25 cellular contexts compared by ENCODE assay signal in genomic region chr21:15687208-15687607, GRCh38. TPM values are rescaled to one million over a fixed set of nuclear protein-coding genes. Genes with fewer than 3 reads are reported as not detected.
A peak's percentile ranks its signal among the peaks of the same experiment; 100 is the strongest.
DNase-seq lines count a peak whose midpoint lies in the region; ATAC-seq, FAIRE-seq and TF ChIP-seq lines count a peak whose summit lies in the region.
"Had no signal": no experiment of that assay in that cellular context is flagged by ENCODE, and none has a peak within 500 bp of the region (broad histone marks: within the 10 kb centered on the region; RNA-seq: fewer than 3 reads in every experiment).

No MANE protein-coding gene starts in this region.

- H3K56ac ChIP-seq in IMR-90 (ENCODE audit: extremely low read depth, insufficient read depth, low read length), result no peak overlapping the region

- H2BK12ac ChIP-seq in mesenchymal stem cell (ENCODE audit: low read length in 2 of 2), result no peak overlapping the region

- H3K79me1 ChIP-seq in IMR-90 (ENCODE audit: low read depth in 1 of 2, low read length in 2 of 2) (no peaks in the 10 kb centered on the region), mesenchymal stem cell (replicated peaks; ENCODE audit: low read length, poor library complexity, severe bottlenecking) (no peaks in the 10 kb centered on the region)

- H3K27me3 ChIP-seq in IMR-90 (ENCODE audit: control insufficient read depth, insufficient read depth, low read length), result no peaks in the 10 kb centered on the region
- no peaks in the 10 kb centered on the region for H3K27me3 ChIP-seq in bronchial epithelial cell (ENCODE audit: control insufficient read depth, insufficient read depth, low read length)
- H3K27me3 ChIP-seq in mesenchymal stem cell (ENCODE audit: control insufficient read depth in 1 of 2, insufficient read depth in 1 of 2, low read length in 2 of 2), result no peaks in the 10 kb centered on the region
- no peaks in the 10 kb centered on the region for H3K27me3 ChIP-seq in adrenal gland

- DNase-seq in EH (ENCODE audit: low read depth), result peak; percentile 66
- peak; percentile 74 for DNase-seq in IMR-90
- peak; percentile 25 for DNase-seq in bronchial epithelial cell (ENCODE audit: low read depth)
- peak; percentile 72 for DNase-seq in mesenchymal stem cell
- DNase-seq in adrenal gland, result no peak
- no peak for DNase-seq in glutamatergic neuron
- no peak for DNase-seq in osteocyte (ENCODE audit: extremely low spot score, unreplicated experiment)
- no peak for DNase-seq in SHP77 (lab: John Stamatoyannopoulos, UW)
- DNase-seq: activated CD8-positive, alpha-beta memory T cell treated with anti-CD3 and anti-CD28 coated beads, Interleukin-2, amount 50 U/mL, for 4 hours; CD4-positive, alpha-beta T cell; cortex of kidney; mucosa of descending colon; NCI-H1417 treated with DMSO at 0.1 percent for 48 hours; NCI-H524; stimulated activated naive CD4-positive, alpha-beta T cell; T-helper 17 cell had no signal

- no peak overlapping the region for H3K4ac ChIP-seq in IMR-90 (ENCODE audit: low read depth, low read length)
- H3K4ac ChIP-seq in mesenchymal stem cell (ENCODE audit: low read depth in 1 of 2, low read length in 2 of 2), result no peak overlapping the region

- H4K8ac ChIP-seq in IMR-90 (ENCODE audit: low read depth in 2 of 2, low read length in 2 of 2) (no peak overlapping the region), mesenchymal stem cell (ENCODE audit: low read length) (no peak overlapping the region)

- H2BK5ac ChIP-seq in IMR-90 (ENCODE audit: low read depth, low read length, poor library complexity, severe bottlenecking), result no peak overlapping the region
- H2BK5ac ChIP-seq in mesenchymal stem cell (ENCODE audit: low read depth, low read length, poor library complexity, severe bottlenecking), result no peak overlapping the region

- H3K36me3 Mint-ChIP-seq in glutamatergic neuron (ENCODE audit: unreplicated experiment), result no peaks in the 10 kb centered on the region
- no peaks in the 10 kb centered on the region for H3K36me3 Mint-ChIP-seq in osteocyte (ENCODE audit: unreplicated experiment)
- H3K36me3 Mint-ChIP-seq: brain, IgD-negative memory B cell had no signal

- H3K4me1 Mint-ChIP-seq in glutamatergic neuron (ENCODE audit: low read depth, unreplicated experiment), result no peaks in the 10 kb centered on the region
- H3K4me1 Mint-ChIP-seq in osteocyte (ENCODE audit: unreplicated experiment), result peaks cover 50% of the 10 kb centered on the region
- H3K4me1 Mint-ChIP-seq: brain, neural crest cell had no signal

- H3K36me3 ChIP-seq in IMR-90 (ENCODE audit: control insufficient read depth, insufficient read depth, low read length) (no peaks in the 10 kb centered on the region), bronchial epithelial cell (ENCODE audit: control insufficient read depth, insufficient read depth, low read length) (no peaks in the 10 kb centered on the region), mesenchymal stem cell (ENCODE audit: control insufficient read depth in 1 of 2, insufficient read depth in 2 of 2, low read depth in 1 of 2, low read length in 2 of 2) (no peaks in the 10 kb centered on the region), adrenal gland (replicated peaks in 1 of 2) (no peaks in the 10 kb centered on the region)

- H2BK15ac ChIP-seq in IMR-90 (ENCODE audit: low read depth, low read length) (no peak overlapping the region), mesenchymal stem cell (ENCODE audit: low read depth, poor library complexity, severe bottlenecking) (no peak overlapping the region)

- no peak overlapping the region for H2AK5ac ChIP-seq in IMR-90 (ENCODE audit: low read depth, low read length)
- no peak overlapping the region for H2AK5ac ChIP-seq in mesenchymal stem cell (ENCODE audit: low read length, severe bottlenecking)

- TF ChIP-seq CTCF in IMR-90 (conservative IDR thresholded peaks at IDR 0.05; ENCODE audit: low read depth, low read length) (no peak), bronchial epithelial cell (IDR thresholded peaks at IDR 0.05; ENCODE audit: insufficient read depth, low read length, severe bottlenecking) (no peak), adrenal gland (IDR thresholded peaks at IDR 0.05) (no peak), glutamatergic neuron (IDR thresholded peaks at IDR 0.05; ENCODE audit: partially characterized antibody, unreplicated experiment) (no peak), osteocyte (IDR thresholded peaks at IDR 0.05) (no peak)

- BruUV-seq in IMR-90 (replicated peaks; lab: Mats Ljungman, UMichigan), result no TSS peak

- H3K9ac ChIP-seq in IMR-90 (ENCODE audit: low read depth, low read length) (no peak overlapping the region), mesenchymal stem cell (ENCODE audit: low read length) (no peak overlapping the region)

- H2BK120ac ChIP-seq in IMR-90 (ENCODE audit: low read depth, low read length) (no peak overlapping the region), mesenchymal stem cell (ENCODE audit: low read depth, low read length) (no peak overlapping the region)

- no peak overlapping the region for H3K4me2 ChIP-seq in IMR-90 (ENCODE audit: low read depth, low read length)
- H3K4me2 ChIP-seq in mesenchymal stem cell (ENCODE audit: low read length, poor library complexity, severe bottlenecking), result no peak overlapping the region

- H3K23ac ChIP-seq in IMR-90 (ENCODE audit: low read depth, low read length), result no peak overlapping the region
- no peak overlapping the region for H3K23ac ChIP-seq in mesenchymal stem cell (ENCODE audit: low read length in 2 of 2)

- H3K9me3 ChIP-seq in IMR-90 (ENCODE audit: control insufficient read depth, insufficient read depth, low read length), result peaks cover 13% of the 10 kb centered on the region
- H3K9me3 ChIP-seq in mesenchymal stem cell (ENCODE audit: control insufficient read depth, low read length), result peaks cover 18% of the 10 kb centered on the region
- H3K9me3 ChIP-seq in adrenal gland (replicated peaks in 1 of 3), result no peaks in the 10 kb centered on the region
- H3K9me3 ChIP-seq: mucosa of descending colon had no signal

- ATAC-seq in IMR-90 (ENCODE audit: low read depth), result peak; percentile 53
- ATAC-seq: T-helper 17 cell had no signal

- no peaks in the 10 kb centered on the region for H3K27me3 Mint-ChIP-seq in glutamatergic neuron (ENCODE audit: unreplicated experiment)
- H3K27me3 Mint-ChIP-seq in osteocyte (ENCODE audit: unreplicated experiment), result no peaks in the 10 kb centered on the region
- H3K27me3 Mint-ChIP-seq: brain; CD4-positive, alpha-beta T cell; IgD-negative memory B cell had no signal

- H4K20me1 ChIP-seq in IMR-90 (ENCODE audit: insufficient read depth, low read length), result no peaks in the 10 kb centered on the region

- H4K91ac ChIP-seq in IMR-90 (ENCODE audit: insufficient read depth, low read depth, low read length) (no peak overlapping the region), mesenchymal stem cell (ENCODE audit: low read length) (no peak overlapping the region)

- H3K14ac ChIP-seq in IMR-90 (replicated peaks; ENCODE audit: low read depth, low read length), result no peak overlapping the region
- H3K14ac ChIP-seq in mesenchymal stem cell (ENCODE audit: low read length in 2 of 2), result no peak overlapping the region

- H3K9me1 ChIP-seq in IMR-90 (ENCODE audit: insufficient read depth, low read length), result 0 out of 2 replicates have a peak, but pooled peaks cover under 1% of the 10 kb centered on the region

- TF ChIP-seq POLR2A in IMR-90 (IDR thresholded peaks at IDR 0.05; ENCODE audit: low read depth, low read length), result no peak
- no peak for TF ChIP-seq POLR2A in adrenal gland (IDR thresholded peaks at IDR 0.05)

- H3K4me1 ChIP-seq in IMR-90 (ENCODE audit: control insufficient read depth, insufficient read depth, low read length) (peaks cover 7% of the 10 kb centered on the region), mesenchymal stem cell (ENCODE audit: control insufficient read depth, insufficient read depth, low read depth, low read length) (peaks cover 1% of the 10 kb centered on the region), adrenal gland (replicated peaks in 1 of 2) (no peaks in the 10 kb centered on the region)

- H3K18ac ChIP-seq in IMR-90 (ENCODE audit: low read depth, low read length), result no peak overlapping the region
- no peak overlapping the region for H3K18ac ChIP-seq in mesenchymal stem cell (ENCODE audit: low read depth in 1 of 2, low read length in 2 of 2)

- TF ChIP-seq RAD21 in IMR-90 (IDR thresholded peaks at IDR 0.05; ENCODE audit: low read length), result no peak

- H3K4me3 Mint-ChIP-seq in glutamatergic neuron (ENCODE audit: unreplicated experiment) (no peak overlapping the region), osteocyte (ENCODE audit: unreplicated experiment) (no peak overlapping the region)
- H3K4me3 Mint-ChIP-seq: brain; CD4-positive, alpha-beta T cell; IgD-negative memory B cell; neural crest cell; T-helper 17 cell had no signal

- FAIRE-seq in bronchial epithelial cell (lab: Jason Lieb, UNC), result no peak
- FAIRE-seq: endometrium, islet of Langerhans, RCC 7860 had no signal

- WGBS in IMR-90 (ENCODE audit: extremely low coverage in 2 of 2, insufficient read length in 1 of 2), 2 experiments, result no CpG with 5 or more reads among the region's 3 CpGs
- 6% methylated on average over 2 of the region's 3 CpGs for WGBS in mesenchymal stem cell
- 50 to 70% (median 65%) methylated on average over 3 of the region's 3 CpGs for WGBS in adrenal gland, 4 donors

- dilution Hi-C loops in IMR-90 (cut with HindIII; ENCODE audit: low sequenced_read_pairs, unreplicated experiment), result no loop called here

- no peak overlapping the region for H3K27ac Mint-ChIP-seq in glutamatergic neuron (ENCODE audit: unreplicated experiment)
- H3K27ac Mint-ChIP-seq in osteocyte (ENCODE audit: unreplicated experiment), result no peak overlapping the region
- H3K27ac Mint-ChIP-seq: brain; CD4-positive, alpha-beta T cell; IgD-negative memory B cell; T-helper 17 cell had no signal

- intact Hi-C loops in IMR-90 (cut with micrococcal nuclease), result no loop called here
- intact Hi-C loops in adrenal gland (cut with DNase I), result no loop called here

- in situ Hi-C loops in IMR-90 (cut with MboI; ENCODE audit: low sequenced_read_pairs), result no loop called here

- no peak overlapping the region for H2AK9ac ChIP-seq in IMR-90 (replicated peaks; ENCODE audit: low read depth, low read length, poor library complexity)

- H3K4me3 ChIP-seq in IMR-90 (ENCODE audit: insufficient read depth, low read depth, low read length) (no peak overlapping the region), bronchial epithelial cell (ENCODE audit: low read depth, low read length) (no peak overlapping the region), mesenchymal stem cell (ENCODE audit: insufficient read depth in 1 of 2, low read depth in 1 of 2, low read length in 2 of 2) (no peak overlapping the region), adrenal gland (no peak overlapping the region)
- H3K4me3 ChIP-seq: mucosa of descending colon, SK-N-MC, skin epidermis had no signal

- H3K9me3 Mint-ChIP-seq in glutamatergic neuron (ENCODE audit: unreplicated experiment) (no peaks in the 10 kb centered on the region), osteocyte (ENCODE audit: unreplicated experiment) (peaks cover 7% of the 10 kb centered on the region)
- H3K9me3 Mint-ChIP-seq: brain; CD4-positive, alpha-beta T cell; IgD-negative memory B cell; neural crest cell had no signal

- CTCF ChIA-PET in IMR-90 (lab: Yijun Ruan, JAX), result interaction anchor here (1.2 kb wide), 1 partner anchor 51 kb away, joined by 3 read pairs; no protein-coding TSS in a partner anchor

- H4K5ac ChIP-seq in IMR-90 (ENCODE audit: low read depth, low read length), result no peak overlapping the region

- POLR2A ChIA-PET in IMR-90 (lab: Charles Lee; ENCODE audit: unreplicated experiment), result no interaction called here

- H2BK20ac ChIP-seq in IMR-90 (ENCODE audit: low read depth, low read length), result no peak overlapping the region

- no peak overlapping the region for H3K27ac ChIP-seq in IMR-90 (ENCODE audit: insufficient read depth, low read length)
- H3K27ac ChIP-seq in mesenchymal stem cell (ENCODE audit: low read length, poor library complexity, severe bottlenecking), result no peak overlapping the region
- no peak overlapping the region for H3K27ac ChIP-seq in adrenal gland
- H3K27ac ChIP-seq: SK-N-MC, skin epidermis, VCaP had no signal

- H2AFZ ChIP-seq in IMR-90 (replicated peaks; ENCODE audit: low read length, poor library complexity) (no peak overlapping the region), mesenchymal stem cell (ENCODE audit: low read depth, low read length) (no peak overlapping the region)

RNA-seq across cellular contexts. Expression of gene USP25, which starts 42.6 kb away (rescaled TPM):
- total RNA-seq in IMR-90 (2012; rRNA removed) (23.3 and 30.8 TPM in 2 replicates), bronchial epithelial cell (54.5 and 69.3 TPM in 2 replicates), adrenal gland (10 to 100 TPM; 27.4 to 47.4 (median 40.0) TPM), glutamatergic neuron (ENCODE audit: unreplicated experiment) (16.3 TPM), osteocyte (45.2 and 48.9 TPM in 2 replicates)
- polyA plus RNA-seq in IMR-90 (2012; rRNA removed) (7.2 and 9.3 TPM in 2 replicates), adrenal gland (10 to 100 TPM; 11.8 to 27.7 (median 14.0) TPM)
- polyA plus RNA-seq in IMR-90 (2012; cell fraction: cytosol; rRNA removed), result 1.8 and 2.7 TPM in 2 replicates
- polyA plus RNA-seq in IMR-90 (2012; cell fraction: nucleus; rRNA removed; ENCODE audit: low replicate concordance), result 1.2 and 16.3 TPM in 2 replicates
- 24.1 TPM for polyA plus RNA-seq in mesenchymal stem cell (2013, experiment 1 of 2)
- 25.0 TPM for polyA plus RNA-seq in mesenchymal stem cell (2013, experiment 2 of 2)

Comparison
In these comparisons a context has a peak if more than half of its experiments do, and no peak if none do; other contexts are left out.
1. DNase-seq: peak in EH (single experiment), IMR-90 (single experiment), bronchial epithelial cell (single experiment) and mesenchymal stem cell (single experiment); none in adrenal gland (0 of 7), glutamatergic neuron (single experiment), osteocyte (single experiment) and SHP77 (0 of 2).